Comparison of ENCODE assay signal across 1 cellular context in the genomic region with DNA sequence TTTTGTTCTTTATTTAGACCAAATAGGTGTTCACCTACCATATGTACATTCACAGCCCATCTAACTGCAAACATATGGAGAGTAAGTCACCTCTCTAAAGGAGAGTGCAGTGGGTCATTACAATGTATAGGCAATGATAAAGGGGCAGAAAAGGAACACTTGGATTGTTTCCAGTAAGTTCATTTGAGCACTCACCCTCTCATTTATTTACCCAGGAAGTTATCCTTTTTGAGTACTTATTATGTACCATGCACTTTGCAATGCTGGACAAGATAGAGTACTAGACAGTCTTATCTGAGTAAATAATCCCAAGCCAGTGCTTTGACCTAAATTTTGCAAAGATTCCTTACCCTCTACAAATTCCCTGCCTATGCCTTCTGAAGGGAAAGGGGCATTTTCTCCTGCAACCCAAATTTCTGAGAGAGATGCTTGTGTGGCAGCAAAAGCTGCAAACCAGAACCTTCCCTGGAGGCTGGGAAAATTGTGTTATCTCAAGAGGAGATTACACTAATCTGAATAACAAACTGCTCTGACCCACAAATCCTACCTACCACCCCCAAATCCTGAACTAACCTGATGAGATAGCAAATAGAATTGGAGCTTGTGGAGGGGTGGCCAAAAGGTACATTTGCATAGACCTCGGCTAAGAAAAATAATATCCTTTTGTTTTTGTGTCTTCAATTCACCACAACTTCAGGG.
TF ChIP-seq lines count a peak whose summit lies in the region.

No MANE protein-coding gene starts in this region.

TF ChIP-seq in SK-N-SH treated with all-trans-retinoic acid at 6 μM for 48 hours, 23 proteins besides CTCF, POLR2A, EP300 and RAD21 (continued from another document):
- TF ChIP-seq, protein P1, sequence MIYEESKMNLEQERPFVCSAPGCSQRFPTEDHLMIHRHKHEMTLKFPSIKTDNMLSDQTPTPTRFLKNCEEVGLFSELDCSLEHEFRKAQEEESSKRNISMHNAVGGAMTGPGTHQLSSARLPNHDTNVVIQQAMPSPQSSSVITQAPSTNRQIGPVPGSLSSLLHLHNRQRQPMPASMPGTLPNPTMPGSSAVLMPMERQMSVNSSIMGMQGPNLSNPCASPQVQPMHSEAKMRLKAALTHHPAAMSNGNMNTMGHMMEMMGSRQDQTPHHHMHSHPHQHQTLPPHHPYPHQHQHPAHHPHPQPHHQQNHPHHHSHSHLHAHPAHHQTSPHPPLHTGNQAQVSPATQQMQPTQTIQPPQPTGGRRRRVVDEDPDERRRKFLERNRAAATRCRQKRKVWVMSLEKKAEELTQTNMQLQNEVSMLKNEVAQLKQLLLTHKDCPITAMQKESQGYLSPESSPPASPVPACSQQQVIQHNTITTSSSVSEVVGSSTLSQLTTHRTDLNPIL (CRISPR knock-in tag; IDR thresholded peaks at IDR 0.05; ENCODE audit: low read depth), result no peak
- TF ChIP-seq PATZ1 (CRISPR knock-in tag; IDR thresholded peaks at IDR 0.05; ENCODE audit: borderline replicate concordance) (no peak), OSR1 (CRISPR knock-in tag; IDR thresholded peaks at IDR 0.05) (no peak), TCF4 (CRISPR knock-in tag; IDR thresholded peaks at IDR 0.05; ENCODE audit: borderline replicate concordance) (no peak), ZNF8 (CRISPR knock-in tag; IDR thresholded peaks at IDR 0.05) (no peak), ZC3H10 (CRISPR knock-in tag; IDR thresholded peaks at IDR 0.05) (no peak), ZFP30 (CRISPR knock-in tag; IDR thresholded peaks at IDR 0.05) (no peak), SNAI2 (CRISPR knock-in tag; IDR thresholded peaks at IDR 0.05) (no peak), PPARA (CRISPR knock-in tag; IDR thresholded peaks at IDR 0.05; ENCODE audit: borderline replicate concordance) (no peak), ISL1 (CRISPR knock-in tag; IDR thresholded peaks at IDR 0.05) (no peak), RARB (CRISPR knock-in tag; IDR thresholded peaks at IDR 0.05) (no peak), BACH2 (CRISPR knock-in tag; IDR thresholded peaks at IDR 0.05; ENCODE audit: borderline replicate concordance) (no peak), ZNF565 (CRISPR knock-in tag; conservative IDR thresholded peaks at IDR 0.05; ENCODE audit: low read depth) (no peak), ZFP3 (CRISPR knock-in tag; IDR thresholded peaks at IDR 0.05) (no peak), ZNF70 (CRISPR knock-in tag; IDR thresholded peaks at IDR 0.05) (no peak), GLIS3 (CRISPR knock-in tag; IDR thresholded peaks at IDR 0.05) (no peak)
